In the genomic region with DNA sequence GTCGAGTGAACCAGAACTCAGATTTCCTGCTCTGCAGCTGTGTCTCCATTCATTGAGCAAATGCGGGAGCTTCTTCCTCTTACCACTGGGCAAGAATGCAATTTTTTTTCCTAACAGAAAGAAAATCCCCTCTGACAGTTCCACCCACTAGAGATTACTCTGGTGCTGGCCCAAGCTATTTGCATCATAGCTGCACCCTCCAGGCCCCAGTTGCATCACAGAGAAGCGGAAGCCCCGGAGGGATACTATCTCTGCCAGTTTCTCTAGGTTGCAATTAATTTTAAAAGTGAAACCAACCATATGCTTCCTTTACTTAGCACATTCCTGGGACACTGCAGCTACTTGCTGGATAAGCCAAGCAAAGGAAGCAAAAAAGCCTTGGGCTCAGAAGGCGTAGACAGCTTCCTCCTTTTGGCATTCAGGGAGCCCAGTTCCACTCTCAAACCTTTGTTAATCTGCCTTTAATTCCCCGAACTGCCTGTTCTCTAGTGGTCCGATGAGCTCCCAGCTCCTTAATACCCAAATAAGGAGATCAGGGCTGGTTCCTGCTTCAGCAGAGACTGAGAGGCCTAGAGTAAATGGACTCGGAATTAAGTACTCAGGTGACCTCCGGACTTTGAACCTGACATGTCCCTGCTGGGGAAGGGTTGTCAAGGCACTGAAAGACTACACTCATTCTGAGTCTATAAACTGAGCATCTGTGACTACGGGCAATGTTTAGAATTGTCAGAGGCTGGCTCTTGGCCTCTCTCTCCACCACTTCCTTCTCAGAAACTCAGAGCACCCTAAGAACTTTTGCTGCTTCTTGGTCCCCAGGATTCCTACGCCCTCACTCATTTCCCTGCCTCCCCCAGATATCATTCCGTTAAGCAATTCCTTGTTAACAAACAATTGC, we compare ENCODE assay signal across 8 cellular contexts.
DNase-seq lines count a peak whose midpoint lies in the region; ATAC-seq and TF ChIP-seq lines count a peak whose summit lies in the region.

No MANE protein-coding gene starts in this region.

- TF ChIP-seq POLR2A in heart left ventricle (IDR thresholded peaks at IDR 0.05): no peak

- H3K4me3 ChIP-seq in BLaER1 (no peak overlapping the region), WI38 (ENCODE audit: low read depth, low read length) (peak overlapping the region; percentile 39), heart left ventricle (peak overlapping the region in 10 of 12 donors; percentile 7 to 48 (median 28)), osteoblast (ENCODE audit: insufficient read depth, low read length) (peak overlapping the region; percentile 47)

- 33 to 42% (median 34%) methylated on average over 12 of the region's 12 CpGs for WGBS in heart left ventricle, 4 donors

- no peaks in the 10 kb centered on the region for H3K79me2 ChIP-seq in osteoblast (ENCODE audit: insufficient read depth, low read length)

- H3K9me3 ChIP-seq in BLaER1: no peaks in the 10 kb centered on the region
- no peaks in the 10 kb centered on the region for H3K9me3 ChIP-seq in heart left ventricle
- no peaks in the 10 kb centered on the region for H3K9me3 ChIP-seq in osteoblast (ENCODE audit: low read depth, low read length)

- H3K4me1 ChIP-seq in BLaER1 (peaks cover 17% of the 10 kb centered on the region), heart left ventricle (peaks cover 0 to 26% (median 11%) of the 10 kb centered on the region in 12 donors), osteoblast (ENCODE audit: insufficient read depth, low read length) (peaks cover 15% of the 10 kb centered on the region)

- H3K36me3 ChIP-seq in BLaER1: no peaks in the 10 kb centered on the region
- H3K36me3 ChIP-seq in heart left ventricle: no peaks in the 10 kb centered on the region
- H3K36me3 ChIP-seq in osteoblast (ENCODE audit: insufficient read depth, low read length): no peaks in the 10 kb centered on the region

- H3K27ac ChIP-seq in BLaER1: peak overlapping the region; percentile 40
- H3K27ac ChIP-seq in heart left ventricle: peak overlapping the region; percentile 59 to 94 (median 76)
- peak overlapping the region; percentile 85 for H3K27ac ChIP-seq in osteoblast (ENCODE audit: low read depth, low read length)

- peak overlapping the region; percentile 75 for H3K4me2 ChIP-seq in BLaER1
- peak overlapping the region; percentile 86 for H3K4me2 ChIP-seq in osteoblast (ENCODE audit: insufficient read depth, low read length)

- peak overlapping the region; percentile 90 for H2AFZ ChIP-seq in osteoblast (ENCODE audit: low read length)

- DNase-seq in HT-29 (ENCODE audit: low spot score) (peak; percentile 90), heart left ventricle (peak; percentile 66 to 77 (median 75)), osteoblast (ENCODE audit: insufficient read length, low spot score, missing footprints) (peak; percentile 92), NK-92 (lab: John Stamatoyannopoulos, UW; ENCODE audit: unreplicated experiment) (no peak)
- no peak for DNase-seq in activated naive CD4-positive, alpha-beta T cell treated with Interleukin-2 at 50 U/mL for 16 hours

- intact Hi-C loops in heart left ventricle (cut with DNase I): loop anchor here in 1 of 10 donors (5.0 to 10.0 kb wide), 2 partner anchors 71 to 298 kb away; partner anchors contain the start of gene TNFSF18

- H4K20me1 ChIP-seq in BLaER1 (no peaks in the 10 kb centered on the region), osteoblast (ENCODE audit: insufficient read depth, low read length) (no peaks in the 10 kb centered on the region)

- ATAC-seq in heart left ventricle: peak; percentile 82 to 97 (median 96)
- ATAC-seq in HG03159 (IDR thresholded peaks at IDR 0.05; ENCODE audit: unreplicated experiment): no peak

- TF ChIP-seq CTCF in WI38 (IDR thresholded peaks at IDR 0.05; ENCODE audit: low read depth, low read length): no peak
- TF ChIP-seq CTCF in heart left ventricle (IDR thresholded peaks at IDR 0.05): no peak
- no peak for TF ChIP-seq CTCF in osteoblast (IDR thresholded peaks at IDR 0.05; ENCODE audit: extremely low read depth, low read depth, low read length)

- H3K9ac ChIP-seq in BLaER1: no peak overlapping the region; the same call in 1 of the 2 replicates

- H3K27me3 ChIP-seq in BLaER1 (no peaks in the 10 kb centered on the region), heart left ventricle (no peaks in the 10 kb centered on the region), osteoblast (ENCODE audit: insufficient read depth, low read length) (no peaks in the 10 kb centered on the region)

Comparison
In these comparisons a context has a peak if more than half of its experiments do, and no peak if none do; other contexts are left out.
1. DNase-seq: peak in HT-29 (single experiment), heart left ventricle (5 of 5) and osteoblast (single experiment); none in NK-92 (single experiment) and activated naive CD4-positive, alpha-beta T cell treated with Interleukin-2 at 50 U/mL for 16 hours (single experiment).
2. Peak in every context shown above with its lines, with median percentiles within 50 percentile points of each other: H3K27ac ChIP-seq.